ENCODE assay signal across 22 cellular contexts in the genomic region with DNA sequence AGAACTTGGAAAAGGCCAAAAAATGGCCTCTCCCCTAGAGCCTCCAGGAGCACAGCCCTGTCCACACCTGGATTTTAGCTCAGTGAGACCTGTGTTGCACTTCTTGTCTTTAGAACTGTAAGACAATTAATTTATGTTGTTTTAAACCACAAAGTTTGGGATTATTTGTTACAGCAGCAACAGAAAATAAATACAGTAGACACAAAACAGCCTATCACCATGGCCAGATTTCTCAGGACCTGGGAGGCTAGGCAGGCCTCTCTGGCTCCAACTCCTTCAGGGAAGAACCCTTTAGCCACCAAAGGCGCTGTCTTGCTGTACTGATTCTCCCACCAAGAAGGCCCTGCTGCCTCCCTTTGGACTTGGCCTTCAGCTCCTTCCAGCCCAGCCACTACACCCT. TPM values are rescaled to one million over a fixed set of nuclear protein-coding genes. Genes with fewer than 3 reads are reported as not detected.
DNase-seq lines count a peak whose midpoint lies in the region; ATAC-seq, FAIRE-seq and TF ChIP-seq lines count a peak whose summit lies in the region.
"Had no signal": no experiment of that assay in that cellular context is flagged by ENCODE, and none has a peak within 500 bp of the region (broad histone marks: within the 10 kb centered on the region; RNA-seq: fewer than 3 reads in every experiment).

No MANE protein-coding gene starts in this region.

- no peak overlapping the region for H2AFZ ChIP-seq in HepG2 (ENCODE audit: low read length)

- intact Hi-C loops in HepG2 (cut with micrococcal nuclease; ENCODE audit: unreplicated experiment), result no loop called here
- intact Hi-C loops in right lobe of liver (cut with DNase I), result no loop called here
- intact Hi-C loops in kidney (cut with DNase I), result no loop called here
- intact Hi-C loops in spleen (cut with DNase I; ENCODE audit: low total_unique reads), result no loop called here

- no peak overlapping the region for H3K4me3 ChIP-seq in HepG2 (replicated peaks in 1 of 3; ENCODE audit: insufficient read depth in 1 of 3, low read depth in 2 of 3, low read length in 3 of 3)
- H3K4me3 ChIP-seq in right lobe of liver, result no peak overlapping the region
- H3K4me3 ChIP-seq in kidney (ENCODE audit: low read length in 2 of 2), result no peak overlapping the region
- H3K4me3 ChIP-seq in spleen, result no peak overlapping the region
- H3K4me3 ChIP-seq: A549; BLaER1 treated with 17β-estradiol and CSF1 and Interleukin-3, amounts not matched to agents 10 nM and 100 nM had no signal

- peaks cover 4 to 39% of the 10 kb centered on the region in 2 experiments; a peak in 3 of 5 replicates for H3K27me3 ChIP-seq in HepG2 (ENCODE audit: control insufficient read depth in 1 of 2, insufficient read depth in 2 of 2, low read length in 2 of 2)
- H3K27me3 ChIP-seq in right lobe of liver, result no peaks in the 10 kb centered on the region
- no peaks in the 10 kb centered on the region for H3K27me3 ChIP-seq in spleen (replicated peaks in 1 of 7)
- H3K27me3 ChIP-seq: BLaER1 treated with 17β-estradiol and CSF1 and Interleukin-3, amounts not matched to agents 10 nM and 100 nM had no signal

- no peak overlapping the region for H3K4me2 ChIP-seq in HepG2 (ENCODE audit: low read depth, low read length)
- H3K4me2 ChIP-seq: A549; BLaER1 treated with 17β-estradiol and CSF1 and Interleukin-3, amounts not matched to agents 10 nM and 100 nM had no signal

- WGBS in HepG2 (ENCODE audit: low lambda C conversion rate), result no CpG with 5 or more reads among the region's 1 CpG
- no CpG with 5 or more reads among the region's 1 CpG for WGBS in right lobe of liver (ENCODE audit: insufficient coverage, low coverage, low lambda C conversion rate, missing lambda C conversion rate)
- 93 to 100% (median 100%) methylated on average over 1 of the region's 1 CpG for WGBS in spleen, 5 donors

- no peak overlapping the region for H3K9ac ChIP-seq in HepG2 (ENCODE audit: insufficient read depth, low read depth, low read length)
- H3K9ac ChIP-seq in kidney (ENCODE audit: low read length in 2 of 2), result no peak overlapping the region
- H3K9ac ChIP-seq: BLaER1 treated with 17β-estradiol and CSF1 and Interleukin-3, amounts not matched to agents 10 nM and 100 nM had no signal

- 0 out of 2 replicates have a peak, but pooled peaks cover 7% of the 10 kb centered on the region for H3K4me1 ChIP-seq in HepG2 (ENCODE audit: insufficient read depth, low read length)
- H3K4me1 ChIP-seq in right lobe of liver, result no peaks in the 10 kb centered on the region
- H3K4me1 ChIP-seq in kidney (ENCODE audit: control insufficient read depth in 1 of 2, insufficient read depth in 1 of 2, low read depth in 1 of 2, low read length in 2 of 2), result no peaks in the 10 kb centered on the region
- H3K4me1 ChIP-seq in spleen, result peaks cover 0 to 15% (median 9%) of the 10 kb centered on the region in 6 donors
- H3K4me1 ChIP-seq: A549 had no signal

- no peak for TF ChIP-seq CTCF in HepG2 (CRISPR knock-in tag; IDR thresholded peaks at IDR 0.05)
- no peak for TF ChIP-seq CTCF in right lobe of liver (IDR thresholded peaks at IDR 0.05)
- no peak for TF ChIP-seq CTCF in kidney (IDR thresholded peaks at IDR 0.05; ENCODE audit: borderline replicate concordance, extremely low read depth, insufficient read depth)
- no peak for TF ChIP-seq CTCF in spleen (IDR thresholded peaks at IDR 0.05 in 8 of 11, conservative IDR thresholded peaks at IDR 0.05 in 3 of 11)

- no peak for TF ChIP-seq POLR2A in HepG2 (IDR thresholded peaks at IDR 0.05; ENCODE audit: insufficient read depth in 1 of 2, low read depth in 2 of 2, low read length in 2 of 2)
- no peak for TF ChIP-seq POLR2A in right lobe of liver (IDR thresholded peaks at IDR 0.05)
- TF ChIP-seq POLR2A in spleen (IDR thresholded peaks at IDR 0.05), result no peak

- no peak for TF ChIP-seq RAD21 in HepG2 (CRISPR knock-in tag; IDR thresholded peaks at IDR 0.05)

- no peak for ATAC-seq in HepG2
- no peak for ATAC-seq in right lobe of liver
- no peak for ATAC-seq in GM21723 (IDR thresholded peaks at IDR 0.05; ENCODE audit: unreplicated experiment)
- ATAC-seq: A549; CD8-positive, alpha-beta T cell had no signal

- POLR2A ChIA-PET in HepG2 (lab: Yijun Ruan, JAX), result no interaction called here

- CTCF ChIA-PET in HepG2 (lab: Yijun Ruan, JAX; ENCODE audit: low intra/inter-chr PET ratio, low total read pairs), result no interaction called here

- H3K27ac ChIP-seq in HepG2 (ENCODE audit: extremely low read length, insufficient read depth, low read length), result no peak overlapping the region
- no peak overlapping the region for H3K27ac ChIP-seq in right lobe of liver
- no peak overlapping the region for H3K27ac ChIP-seq in kidney (ENCODE audit: low read depth in 2 of 2, low read length in 2 of 2)
- no peak overlapping the region for H3K27ac ChIP-seq in spleen
- H3K27ac ChIP-seq: 22Rv1; BLaER1 treated with 17β-estradiol and CSF1 and Interleukin-3, amounts not matched to agents 10 nM and 100 nM; C4-2B had no signal

- H3K36me3 ChIP-seq in HepG2 (replicated peaks in 1 of 2; ENCODE audit: control insufficient read depth in 1 of 2, insufficient read depth in 2 of 2, low read length in 2 of 2) (no peaks in the 10 kb centered on the region), right lobe of liver (no peaks in the 10 kb centered on the region), kidney (ENCODE audit: control insufficient read depth in 1 of 2, insufficient read depth in 2 of 2, low read length in 2 of 2) (no peaks in the 10 kb centered on the region), spleen (no peaks in the 10 kb centered on the region)
- H3K36me3 ChIP-seq: BLaER1 treated with 17β-estradiol and CSF1 and Interleukin-3, amounts not matched to agents 10 nM and 100 nM had no signal

- H3K79me2 ChIP-seq in HepG2 (ENCODE audit: insufficient read depth, low read length), result no peaks in the 10 kb centered on the region

- BruUV-seq in HepG2 (replicated peaks; lab: Mats Ljungman, UMichigan), result no TSS peak

- no peak for DNase-seq in HepG2 (ENCODE audit: low spot score)
- DNase-seq in right lobe of liver, result no peak
- DNase-seq in kidney, result peak; percentile 32
- peak; percentile 55 for DNase-seq in spleen
- DNase-seq in NK-92 treated with Interleukin-12 subunit alpha and Interleukin-12 subunit beta, amount 100 ng/mL, for 24 hours (lab: John Stamatoyannopoulos, UW), result no peak
- DNase-seq: AML-193; Caco-2; Calu3; CD4-positive, alpha-beta T cell; CD8-positive, alpha-beta T cell; DMS79 treated with DMSO at 0.1 percent for 48 hours; GF-D8 had no signal

- TF ChIP-seq EP300 in HepG2 (IDR thresholded peaks at IDR 0.05; ENCODE audit: low read depth in 2 of 2, low read length in 2 of 2) (no peak), HepG2 (CRISPR knock-in tag; IDR thresholded peaks at IDR 0.05; ENCODE audit: borderline replicate concordance) (no peak)

- FAIRE-seq in HepG2 (lab: Jason Lieb, UNC), result no peak
- FAIRE-seq in kidney (lab: Jason Lieb, UNC), result no peak
- FAIRE-seq: A549, D721Med, G401.6, GM12891, GM19239 had no signal

- H4K20me1 ChIP-seq in HepG2 (ENCODE audit: insufficient read depth, low read length), result no peaks in the 10 kb centered on the region
- H4K20me1 ChIP-seq: BLaER1 treated with 17β-estradiol and CSF1 and Interleukin-3, amounts not matched to agents 10 nM and 100 nM had no signal

- in situ Hi-C loops in HepG2 (cut with HindIII; ENCODE audit: extremely low pct_ligation_motif_present, low pct_unique_long_range_greater_than_20kb), result no loop called here

- H3K9me3 ChIP-seq in HepG2 (ENCODE audit: low read length) (no peaks in the 10 kb centered on the region), right lobe of liver (no peaks in the 10 kb centered on the region), kidney (ENCODE audit: control insufficient read depth in 1 of 2, low read length in 2 of 2) (no peaks in the 10 kb centered on the region), spleen (no peaks in the 10 kb centered on the region)
- H3K9me3 ChIP-seq: A549; BLaER1 treated with 17β-estradiol and CSF1 and Interleukin-3, amounts not matched to agents 10 nM and 100 nM; Caco-2 had no signal

RNA-seq across cellular contexts. Expression of a gene that starts 54.1 kb away (rescaled TPM):
- 148 and 323 TPM in 2 replicates for total RNA-seq in HepG2 (2016; rRNA removed; fragmentation: Illumina TruSeq; extraction: Trizol)
- total RNA-seq in HepG2 (2016; cell fraction: cytosol; rRNA removed; fragmentation: Illumina TruSeq; extraction: Trizol; ENCODE audit: low read depth), result 16.4 and 17.5 TPM in 2 replicates
- 130 and 339 TPM in 2 replicates for total RNA-seq in HepG2 (2016; cell fraction: insoluble cytoplasmic fraction; rRNA removed; fragmentation: Illumina TruSeq; extraction: Trizol)
- total RNA-seq in HepG2 (2016; cell fraction: membrane; rRNA removed; fragmentation: Illumina TruSeq; extraction: Trizol), result 41.6 and 42.4 TPM in 2 replicates
- 278 and 332 TPM in 2 replicates for total RNA-seq in HepG2 (2016; cell fraction: nucleus; rRNA removed; fragmentation: Illumina TruSeq; extraction: Trizol)
- polyA plus RNA-seq in HepG2 (2011; rRNA removed), result 643 and 779 TPM in 2 replicates
- polyA plus RNA-seq in HepG2 (2011; cell fraction: cytosol; rRNA removed), result 776 and 886 TPM in 2 replicates
- polyA plus RNA-seq in HepG2 (2011; cell fraction: nucleus; rRNA removed), result 356 and 433 TPM in 2 replicates
- 412 and 503 TPM in 2 replicates for polyA plus RNA-seq in HepG2 (2012)
- 14.6 and 15.4 TPM in 2 replicates for polyA plus RNA-seq in HepG2 (2016; cell fraction: cytosol; fragmentation: Illumina TruSeq; extraction: Trizol; ENCODE audit: low read depth)
- 111 and 126 TPM in 2 replicates for polyA plus RNA-seq in HepG2 (2016; cell fraction: insoluble cytoplasmic fraction; fragmentation: Illumina TruSeq; extraction: Trizol; ENCODE audit: low read depth)
- polyA plus RNA-seq in HepG2 (2016; cell fraction: membrane; fragmentation: Illumina TruSeq; extraction: Trizol; ENCODE audit: low read depth), result 26.4 and 27.8 TPM in 2 replicates
- polyA plus RNA-seq in HepG2 (2016; cell fraction: nucleus; fragmentation: Illumina TruSeq; extraction: Trizol; ENCODE audit: insufficient read depth, low read depth), result 383 and 387 TPM in 2 replicates
- polyA minus RNA-seq in HepG2 (2011; rRNA and poly(A)+ RNA removed; ENCODE audit: low replicate concordance), result 387 and 527 TPM in 2 replicates
- 256 and 356 TPM in 2 replicates for polyA minus RNA-seq in HepG2 (2011; cell fraction: cytosol; rRNA and poly(A)+ RNA removed)
- polyA minus RNA-seq in HepG2 (2011; cell fraction: nucleus; rRNA and poly(A)+ RNA removed), result 143 and 184 TPM in 2 replicates
- 100 to 1,000 TPM; 520 to 743 (median 570) TPM for total RNA-seq in right lobe of liver
- 1,249 TPM for total RNA-seq in kidney
- 1,082 TPM for polyA plus RNA-seq in kidney (ENCODE audit: insufficient read depth, low read depth, low replicate concordance)
- total RNA-seq in spleen, result 1,000 to 10,000 TPM; 1,269 to 1,826 (median 1,507) TPM
- 100 to 1,000 TPM; 363 to 690 (median 437) TPM for polyA plus RNA-seq in spleen

RNA-seq across cellular contexts. Expression of a gene that starts 59.0 kb away (rescaled TPM):
- 13.4 and 18.7 TPM in 2 replicates for total RNA-seq in HepG2 (2016; rRNA removed; fragmentation: Illumina TruSeq; extraction: Trizol)
- total RNA-seq in HepG2 (2016; cell fraction: cytosol; rRNA removed; fragmentation: Illumina TruSeq; extraction: Trizol; ENCODE audit: low read depth), result 1.8 and 1.9 TPM in 2 replicates
- 12.3 and 17.7 TPM in 2 replicates for total RNA-seq in HepG2 (2016; cell fraction: insoluble cytoplasmic fraction; rRNA removed; fragmentation: Illumina TruSeq; extraction: Trizol)
- total RNA-seq in HepG2 (2016; cell fraction: membrane; rRNA removed; fragmentation: Illumina TruSeq; extraction: Trizol), result 7.4 and 7.7 TPM in 2 replicates
- 18.2 and 22.8 TPM in 2 replicates for total RNA-seq in HepG2 (2016; cell fraction: nucleus; rRNA removed; fragmentation: Illumina TruSeq; extraction: Trizol)
- polyA plus RNA-seq in HepG2 (2011; rRNA removed), result 7.2 and 8.1 TPM in 2 replicates
- 6.1 and 6.3 TPM in 2 replicates for polyA plus RNA-seq in HepG2 (2011; cell fraction: cytosol; rRNA removed)
- polyA plus RNA-seq in HepG2 (2011; cell fraction: nucleus; rRNA removed), result 9.2 and 10.1 TPM in 2 replicates
- 4.5 and 6.1 TPM in 2 replicates for polyA plus RNA-seq in HepG2 (2012)
- polyA plus RNA-seq in HepG2 (2016; cell fraction: cytosol; fragmentation: Illumina TruSeq; extraction: Trizol; ENCODE audit: low read depth), result 1.2 and 1.3 TPM in 2 replicates
- 8.1 and 9.2 TPM in 2 replicates for polyA plus RNA-seq in HepG2 (2016; cell fraction: insoluble cytoplasmic fraction; fragmentation: Illumina TruSeq; extraction: Trizol; ENCODE audit: low read depth)
- 2.9 and 3.3 TPM in 2 replicates for polyA plus RNA-seq in HepG2 (2016; cell fraction: membrane; fragmentation: Illumina TruSeq; extraction: Trizol; ENCODE audit: low read depth)
- 25.5 and 27.0 TPM in 2 replicates for polyA plus RNA-seq in HepG2 (2016; cell fraction: nucleus; fragmentation: Illumina TruSeq; extraction: Trizol; ENCODE audit: insufficient read depth, low read depth)
- polyA minus RNA-seq in HepG2 (2011; rRNA and poly(A)+ RNA removed; ENCODE audit: low replicate concordance), result 22.4 and 23.3 TPM in 2 replicates
- 9.6 TPM in 2 replicates for polyA minus RNA-seq in HepG2 (2011; cell fraction: cytosol; rRNA and poly(A)+ RNA removed)
- polyA minus RNA-seq in HepG2 (2011; cell fraction: nucleus; rRNA and poly(A)+ RNA removed), result 9.7 and 10.7 TPM in 2 replicates
- 1 to 10 TPM in 5 of 6 experiments, under 1 TPM in 1; 0.81 to 2.5 (median 1.8) TPM for total RNA-seq in right lobe of liver
- 31.5 TPM for total RNA-seq in kidney
- 9.1 TPM for polyA plus RNA-seq in kidney (ENCODE audit: insufficient read depth, low read depth, low replicate concordance)
- total RNA-seq in spleen, result 1 to 10 TPM; 4.1 to 8.7 (median 6.1) TPM
- 1 to 10 TPM in 1 of 3 donors, under 1 TPM in 2; 0.28 to 1.6 (median 0.56) TPM for polyA plus RNA-seq in spleen
- total RNA-seq: B cell; CD4-positive, alpha-beta T cell; CD8-positive, alpha-beta T cell had no signal

Comparison
In these comparisons a context has a peak if more than half of its experiments do, and no peak if none do; other contexts are left out.
1. DNase-seq: peak in kidney (single experiment) and spleen (single experiment); none in HepG2 (single experiment), right lobe of liver (0 of 3) and NK-92 treated with Interleukin-12 subunit alpha and Interleukin-12 subunit beta, amount 100 ng/mL, for 24 hours (single experiment).